In the genomic region with DNA sequence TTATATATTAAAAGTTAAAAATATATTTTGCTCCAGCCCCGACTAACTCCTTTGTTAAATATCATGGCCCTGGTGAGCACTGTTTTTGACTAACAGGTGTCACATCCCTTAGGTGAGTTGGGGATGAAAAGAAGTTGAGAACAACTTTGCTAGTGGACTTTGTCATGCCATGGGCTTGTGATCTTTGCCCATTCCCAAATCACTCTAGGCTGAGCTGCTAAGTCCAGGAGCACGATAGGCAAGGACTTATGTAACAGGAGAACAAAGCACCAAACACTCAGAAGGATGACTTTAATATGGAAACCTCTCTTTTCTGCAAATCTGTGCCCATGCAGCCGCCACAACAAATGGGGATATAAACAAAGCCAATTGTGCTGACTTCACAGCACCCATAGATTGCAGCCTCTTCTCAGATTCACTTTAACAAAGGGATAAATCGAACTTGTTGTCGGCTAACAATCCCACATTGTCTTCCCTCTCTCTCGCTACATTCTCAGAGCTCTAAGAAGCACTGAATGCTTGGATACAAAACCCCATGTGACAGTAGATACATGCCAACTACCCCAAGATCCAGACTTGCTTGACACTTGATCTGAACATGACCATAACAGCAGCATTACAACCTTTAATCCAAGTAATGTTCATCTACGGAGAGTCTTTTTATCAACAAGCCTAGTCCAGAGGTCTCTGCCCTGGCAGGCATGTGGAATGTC, we compare ENCODE assay signal across 1 cellular context.
TF ChIP-seq lines count a peak whose summit lies in the region.

No MANE protein-coding gene starts in this region.

TF ChIP-seq in GM23338, 12 proteins besides CTCF, POLR2A, EP300 and RAD21 (continued from another document):
- TF ChIP-seq, protein P1, sequence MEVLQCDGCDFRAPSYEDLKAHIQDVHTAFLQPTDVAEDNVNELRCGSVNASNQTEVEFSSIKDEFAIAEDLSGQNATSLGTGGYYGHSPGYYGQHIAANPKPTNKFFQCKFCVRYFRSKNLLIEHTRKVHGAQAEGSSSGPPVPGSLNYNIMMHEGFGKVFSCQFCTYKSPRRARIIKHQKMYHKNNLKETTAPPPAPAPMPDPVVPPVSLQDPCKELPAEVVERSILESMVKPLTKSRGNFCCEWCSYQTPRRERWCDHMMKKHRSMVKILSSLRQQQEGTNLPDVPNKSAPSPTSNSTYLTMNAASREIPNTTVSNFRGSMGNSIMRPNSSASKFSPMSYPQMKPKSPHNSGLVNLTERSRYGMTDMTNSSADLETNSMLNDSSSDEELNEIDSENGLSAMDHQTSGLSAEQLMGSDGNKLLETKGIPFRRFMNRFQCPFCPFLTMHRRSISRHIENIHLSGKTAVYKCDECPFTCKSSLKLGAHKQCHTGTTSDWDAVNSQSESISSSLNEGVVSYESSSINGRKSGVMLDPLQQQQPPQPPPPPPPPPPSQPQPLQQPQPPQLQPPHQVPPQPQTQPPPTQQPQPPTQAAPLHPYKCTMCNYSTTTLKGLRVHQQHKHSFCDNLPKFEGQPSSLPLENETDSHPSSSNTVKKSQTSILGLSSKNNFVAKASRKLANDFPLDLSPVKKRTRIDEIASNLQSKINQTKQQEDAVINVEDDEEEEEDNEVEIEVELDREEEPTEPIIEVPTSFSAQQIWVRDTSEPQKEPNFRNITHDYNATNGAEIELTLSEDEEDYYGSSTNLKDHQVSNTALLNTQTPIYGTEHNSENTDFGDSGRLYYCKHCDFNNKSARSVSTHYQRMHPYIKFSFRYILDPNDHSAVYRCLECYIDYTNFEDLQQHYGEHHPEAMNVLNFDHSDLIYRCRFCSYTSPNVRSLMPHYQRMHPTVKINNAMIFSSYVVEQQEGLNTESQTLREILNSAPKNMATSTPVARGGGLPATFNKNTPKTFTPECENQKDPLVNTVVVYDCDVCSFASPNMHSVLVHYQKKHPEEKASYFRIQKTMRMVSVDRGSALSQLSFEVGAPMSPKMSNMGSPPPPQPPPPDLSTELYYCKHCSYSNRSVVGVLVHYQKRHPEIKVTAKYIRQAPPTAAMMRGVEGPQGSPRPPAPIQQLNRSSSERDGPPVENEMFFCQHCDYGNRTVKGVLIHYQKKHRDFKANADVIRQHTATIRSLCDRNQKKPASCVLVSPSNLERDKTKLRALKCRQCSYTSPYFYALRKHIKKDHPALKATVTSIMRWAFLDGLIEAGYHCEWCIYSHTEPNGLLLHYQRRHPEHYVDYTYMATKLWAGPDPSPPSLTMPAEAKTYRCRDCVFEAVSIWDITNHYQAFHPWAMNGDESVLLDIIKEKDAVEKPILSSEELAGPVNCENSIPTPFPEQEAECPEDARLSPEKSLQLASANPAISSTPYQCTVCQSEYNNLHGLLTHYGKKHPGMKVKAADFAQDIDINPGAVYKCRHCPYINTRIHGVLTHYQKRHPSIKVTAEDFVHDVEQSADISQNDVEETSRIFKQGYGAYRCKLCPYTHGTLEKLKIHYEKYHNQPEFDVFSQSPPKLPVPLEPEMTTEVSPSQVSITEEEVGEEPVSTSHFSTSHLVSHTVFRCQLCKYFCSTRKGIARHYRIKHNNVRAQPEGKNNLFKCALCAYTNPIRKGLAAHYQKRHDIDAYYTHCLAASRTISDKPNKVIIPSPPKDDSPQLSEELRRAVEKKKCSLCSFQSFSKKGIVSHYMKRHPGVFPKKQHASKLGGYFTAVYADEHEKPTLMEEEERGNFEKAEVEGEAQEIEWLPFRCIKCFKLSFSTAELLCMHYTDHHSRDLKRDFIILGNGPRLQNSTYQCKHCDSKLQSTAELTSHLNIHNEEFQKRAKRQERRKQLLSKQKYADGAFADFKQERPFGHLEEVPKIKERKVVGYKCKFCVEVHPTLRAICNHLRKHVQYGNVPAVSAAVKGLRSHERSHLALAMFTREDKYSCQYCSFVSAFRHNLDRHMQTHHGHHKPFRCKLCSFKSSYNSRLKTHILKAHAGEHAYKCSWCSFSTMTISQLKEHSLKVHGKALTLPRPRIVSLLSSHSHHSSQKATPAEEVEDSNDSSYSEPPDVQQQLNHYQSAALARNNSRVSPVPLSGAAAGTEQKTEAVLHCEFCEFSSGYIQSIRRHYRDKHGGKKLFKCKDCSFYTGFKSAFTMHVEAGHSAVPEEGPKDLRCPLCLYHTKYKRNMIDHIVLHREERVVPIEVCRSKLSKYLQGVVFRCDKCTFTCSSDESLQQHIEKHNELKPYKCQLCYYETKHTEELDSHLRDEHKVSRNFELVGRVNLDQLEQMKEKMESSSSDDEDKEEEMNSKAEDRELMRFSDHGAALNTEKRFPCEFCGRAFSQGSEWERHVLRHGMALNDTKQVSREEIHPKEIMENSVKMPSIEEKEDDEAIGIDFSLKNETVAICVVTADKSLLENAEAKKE (CRISPR knock-in tag; IDR thresholded peaks at IDR 0.05), result no peak
- TF ChIP-seq EZH2phosphoT487 (IDR thresholded peaks at IDR 0.05; ENCODE audit: unreplicated experiment), result no peak
